10 cellular contexts compared by ENCODE assay signal in genomic region chr12:113056381-113056630, GRCh38. TPM values are rescaled to one million over a fixed set of nuclear protein-coding genes. Genes with fewer than 3 reads are reported as not detected.
DNase-seq lines count a peak whose midpoint lies in the region; ATAC-seq, FAIRE-seq and TF ChIP-seq lines count a peak whose summit lies in the region.
"Had no signal": no experiment of that assay in that cellular context is flagged by ENCODE, and none has a peak within 500 bp of the region (broad histone marks: within the 10 kb centered on the region; RNA-seq: fewer than 3 reads in every experiment).

No MANE protein-coding gene starts in this region.

- RAD21 ChIA-PET in GM12878 (lab: Charles Lee; ENCODE audit: unreplicated experiment): interaction anchor here (0.7 to 0.8 kb wide), 2 partner anchors 37 to 43 kb away, joined by 3 read pairs; no protein-coding TSS in a partner anchor

- BruUV-seq in mammary epithelial cell (replicated peaks; lab: Mats Ljungman, UMichigan) (no TSS peak), GM12878 (replicated peaks; lab: Mats Ljungman, UMichigan) (no TSS peak)

- POLR2A ChIA-PET in GM12878 (lab: Charles Lee): interaction anchor here (1.1 to 1.2 kb wide), 2 partner anchors 26 to 34 kb away, joined by 3 to 4 read pairs; no protein-coding TSS in a partner anchor

- H2AFZ ChIP-seq in mammary epithelial cell (ENCODE audit: low read depth, low read length): no peak overlapping the region
- no peak overlapping the region for H2AFZ ChIP-seq in GM12878 (ENCODE audit: control insufficient read depth, low read depth, low read length)

- DNase-seq in breast epithelium (ENCODE audit: low spot score in 2 of 2): no peak
- no peak for DNase-seq in mammary epithelial cell
- no peak for DNase-seq in GM12878 (ENCODE audit: low read depth, low spot score)
- no peak for DNase-seq in tibial artery
- no peak for DNase-seq in cerebellar cortex (ENCODE audit: low spot score)
- no peak for DNase-seq in H54 (ENCODE audit: insufficient read length, low spot score)
- DNase-seq in SKM-1 (lab: John Stamatoyannopoulos, UW; ENCODE audit: unreplicated experiment): no peak
- DNase-seq: islet precursor cell, NCI-H1417 treated with DMSO at 0.1 percent for 48 hours had no signal

- TF ChIP-seq CTCF in breast epithelium (IDR thresholded peaks at IDR 0.05) (no peak), mammary epithelial cell (conservative IDR thresholded peaks at IDR 0.05 in 1 of 2, IDR thresholded peaks at IDR 0.05 in 1 of 2; ENCODE audit: extremely low read depth in 1 of 2, insufficient read depth in 1 of 2, low read depth in 1 of 2, low read length in 2 of 2) (no peak), GM12878 (IDR thresholded peaks at IDR 0.05 in 2 of 3, conservative IDR thresholded peaks at IDR 0.05 in 1 of 3; ENCODE audit: control insufficient read depth in 2 of 3, extremely low read depth in 1 of 3, insufficient read depth in 1 of 3, low read depth in 3 of 3, low read length in 3 of 3) (no peak), tibial artery (IDR thresholded peaks at IDR 0.05) (no peak)

- SMC1A ChIA-PET in GM12878 (lab: Charles Lee; ENCODE audit: uncharacterized antibody, unreplicated experiment): interaction anchor here (3.0 to 17.0 kb wide), 2 partner anchors 12 to 38 kb away, joined by 7 to 416 read pairs; no protein-coding TSS in a partner anchor

- FAIRE-seq in GM12878 (lab: Jason Lieb, UNC) (no peak), H54 (lab: Jason Lieb, UNC) (no peak)

- H3K79me2 ChIP-seq in mammary epithelial cell (ENCODE audit: insufficient read depth, low read length) (no peaks in the 10 kb centered on the region), GM12878 (ENCODE audit: control insufficient read depth, insufficient read depth, low read length) (peaks cover 7% of the 10 kb centered on the region)

- ATAC-seq in GM12878: no peak; the same call in 2 of the 3 replicates

- WGBS in mammary epithelial cell (ENCODE audit: low coverage, missing lambda C conversion rate): no CpG with 5 or more reads among the region's 8 CpGs
- WGBS in GM12878 (ENCODE audit: insufficient coverage, insufficient replicate concordance, low lambda C conversion rate, missing lambda C conversion rate): 20% methylated on average over 4 of the region's 8 CpGs
- 26 to 60% methylated on average over 1 to 8 of the region's 8 CpGs for WGBS in mesodermal cell (ENCODE audit: insufficient coverage in 2 of 2), 2 experiments

- TF ChIP-seq EP300 in GM12878 (IDR thresholded peaks at IDR 0.05; ENCODE audit: borderline replicate concordance in 1 of 2, control insufficient read depth in 1 of 2, low read depth in 2 of 2, low read length in 2 of 2): no peak

- H3K36me3 ChIP-seq in breast epithelium: no peaks in the 10 kb centered on the region
- H3K36me3 ChIP-seq in mammary epithelial cell (ENCODE audit: insufficient read depth, low read length): no peaks in the 10 kb centered on the region
- H3K36me3 ChIP-seq in GM12878 (ENCODE audit: control insufficient read depth in 2 of 2, insufficient read depth in 2 of 2, low read length in 1 of 2): no peaks in the 10 kb centered on the region
- H3K36me3 ChIP-seq in mesodermal cell (ENCODE audit: control insufficient read depth, insufficient read depth, low read length): no peaks in the 10 kb centered on the region
- H3K36me3 ChIP-seq in tibial artery: no peaks in the 10 kb centered on the region

- dilution Hi-C loops in mammary epithelial cell (cut with HindIII; ENCODE audit: low sequenced_read_pairs): no loop called here

- H3K4me3 ChIP-seq in breast epithelium: peak overlapping the region; percentile 58 to 84 (median 59)
- H3K4me3 ChIP-seq in mammary epithelial cell (replicated peaks in 1 of 3; ENCODE audit: insufficient read depth in 1 of 3, low read depth in 2 of 3, low read length in 3 of 3): no peak overlapping the region
- peak overlapping the region; percentile 62; the same call in 1 of the 2 replicates for H3K4me3 ChIP-seq in GM12878
- H3K4me3 ChIP-seq in mesodermal cell (ENCODE audit: extremely low read depth, insufficient read depth, low read length, poor library complexity, severe bottlenecking): peak overlapping the region; percentile 39
- H3K4me3 ChIP-seq in tibial artery: peak overlapping the region; percentile 31 to 48

- CTCF ChIA-PET in mammary epithelial cell (lab: Charles Lee; ENCODE audit: low non-redundant PET) (no interaction called here), GM12878 (lab: Yijun Ruan, JAX) (interaction anchor here (0.7 to 3.4 kb wide), 3 partner anchors 33 to 42 kb away, joined by 3 to 18 read pairs (median 8); no protein-coding TSS in a partner anchor)

- H3K9me3 ChIP-seq in breast epithelium (no peaks in the 10 kb centered on the region), mammary epithelial cell (replicated peaks; ENCODE audit: insufficient read depth, low read length) (no peaks in the 10 kb centered on the region), GM12878 (replicated peaks; ENCODE audit: control insufficient read depth, insufficient read depth, low read length) (no peaks in the 10 kb centered on the region), mesodermal cell (ENCODE audit: control insufficient read depth, low read length) (no peaks in the 10 kb centered on the region), tibial artery (no peaks in the 10 kb centered on the region)

- no peak for TF ChIP-seq RAD21 in GM12878 (IDR thresholded peaks at IDR 0.05; ENCODE audit: insufficient read depth, low read depth, low read length)

- no peak for TF ChIP-seq POLR2A in breast epithelium (IDR thresholded peaks at IDR 0.05)
- TF ChIP-seq POLR2A in GM12878 (IDR thresholded peaks at IDR 0.05; ENCODE audit: low read depth, low read length): no peak
- TF ChIP-seq POLR2A in H54 (IDR thresholded peaks at IDR 0.05; ENCODE audit: low read depth, low read length): no peak

- intact Hi-C loops in breast epithelium (cut with DNase I; ENCODE audit: low total_unique reads) (no loop called here), mammary epithelial cell (cut with micrococcal nuclease) (no loop called here), GM12878 (cut with micrococcal nuclease; ENCODE audit: unreplicated experiment) (no loop called here), tibial artery (cut with DNase I; ENCODE audit: low total_unique reads) (no loop called here)

- H4K20me1 ChIP-seq in mammary epithelial cell (ENCODE audit: insufficient read depth, low read length) (no peaks in the 10 kb centered on the region), GM12878 (ENCODE audit: control insufficient read depth, insufficient read depth) (peaks cover 3% of the 10 kb centered on the region)

- H3K27me3 ChIP-seq in breast epithelium: peaks cover 0 to 7% of the 10 kb centered on the region in 2 donors
- H3K27me3 ChIP-seq in mammary epithelial cell (ENCODE audit: insufficient read depth, low read length): peaks cover 8% of the 10 kb centered on the region
- peaks cover 1 to 7% of the 10 kb centered on the region in 2 experiments; a peak in 3 of 4 replicates for H3K27me3 ChIP-seq in GM12878 (replicated peaks in 1 of 2; ENCODE audit: control insufficient read depth in 2 of 2, insufficient read depth in 2 of 2, low read length in 1 of 2)
- H3K27me3 ChIP-seq in tibial artery: peaks cover 0 to 77% of the 10 kb centered on the region in 2 donors

- no peak overlapping the region for H3K4me2 ChIP-seq in mammary epithelial cell (ENCODE audit: insufficient read depth, low read depth, low read length)
- peak overlapping the region; percentile 2; the same call in 1 of the 2 replicates for H3K4me2 ChIP-seq in GM12878 (ENCODE audit: control insufficient read depth, insufficient read depth)

- H3K27ac ChIP-seq in breast epithelium: peak overlapping the region in 1 of 2 donors; percentile 82
- H3K27ac ChIP-seq in mammary epithelial cell (ENCODE audit: insufficient read depth, low read depth, low read length): no peak overlapping the region
- H3K27ac ChIP-seq in GM12878 (ENCODE audit: control insufficient read depth, insufficient read depth): no peak overlapping the region
- H3K27ac ChIP-seq in mesodermal cell (ENCODE audit: low read depth, low read length, severe bottlenecking): no peak overlapping the region
- no peak overlapping the region for H3K27ac ChIP-seq in tibial artery

- H3K9ac ChIP-seq in mammary epithelial cell (ENCODE audit: insufficient read depth, low read length) (no peak overlapping the region), GM12878 (ENCODE audit: control insufficient read depth, insufficient read depth, low read length) (no peak overlapping the region)

- in situ Hi-C loops in mammary epithelial cell (cut with MboI; ENCODE audit: low sequenced_read_pairs in 2 of 2): no loop called here
- in situ Hi-C loops in GM12878 (cut with MboI): no loop called here

- H3K4me1 ChIP-seq in breast epithelium (no peaks in the 10 kb centered on the region), mammary epithelial cell (ENCODE audit: insufficient read depth, low read length) (no peaks in the 10 kb centered on the region), GM12878 (ENCODE audit: control insufficient read depth, insufficient read depth, low read length) (peaks cover 11% of the 10 kb centered on the region), mesodermal cell (ENCODE audit: control insufficient read depth, insufficient read depth, low read length, poor library complexity, severe bottlenecking) (no peaks in the 10 kb centered on the region), tibial artery (peaks cover 0 to 12% (median 12%) of the 10 kb centered on the region in 4 donors)

TF ChIP-seq in GM12878, 131 proteins besides CTCF, POLR2A, EP300 and RAD21 (continues in another document):
- TF ChIP-seq ZNF24 (IDR thresholded peaks at IDR 0.05): peak; percentile 59; the same call in 1 of the 2 replicates

RNA-seq across cellular contexts. Expression of gene DTX1, which starts 0.2 kb away (rescaled TPM):
- total RNA-seq in breast epithelium: 10 to 100 TPM in 2 of 3 donors, 1 to 10 TPM in 1; 7.9 to 46.6 (median 20.0) TPM
- under 1 TPM in 1 of 2 donors, not detected in 1; 0.09 TPM for total RNA-seq in mammary epithelial cell
- 0.01 TPM for polyA plus RNA-seq in mammary epithelial cell
- not detected for polyA minus RNA-seq in mammary epithelial cell
- total RNA-seq in GM12878 (2013; cell fraction: nucleolus; rRNA removed): 57.9 and 66.9 TPM in 2 replicates
- 0.87 and 0.96 TPM in 2 replicates for total RNA-seq in GM12878 (2014; rRNA removed)
- 0.37 and 0.49 TPM in 2 replicates for total RNA-seq in GM12878 (2014; rRNA removed; fragmentation: Illumina TruSeq; extraction: Trizol)
- 2.3 and 2.8 TPM in 2 replicates for total RNA-seq in GM12878 (2021)
- polyA plus RNA-seq in GM12878 (2011; ENCODE audit: low read depth): 5.6 TPM
- polyA plus RNA-seq in GM12878 (2011; rRNA removed): 0.62 and 0.83 TPM in 2 replicates
- polyA plus RNA-seq in GM12878 (2011; cell fraction: cytosol; rRNA removed): 1.3 and 1.5 TPM in 2 replicates
- 2.7 and 3.1 TPM in 2 replicates for polyA plus RNA-seq in GM12878 (2011; cell fraction: nucleus; rRNA removed)
- 10.3 and 12.9 TPM in 2 replicates for polyA plus RNA-seq in GM12878 (2012)
- 0.46 and 1.1 TPM in 2 replicates for polyA plus RNA-seq in GM12878 (2014; fragmentation: Illumina TruSeq; extraction: Trizol)
- under 1 TPM; 0.13 to 0.32 TPM for polyA plus RNA-seq in GM12878 (2014; fragmentation: Nextera tagmentation; extraction: Ambion mirVana)
- 1.2 and 1.3 TPM in 2 replicates for polyA plus RNA-seq in GM12878 (2014; rRNA removed)
- under 1 TPM; 0.09 to 0.33 TPM for polyA plus RNA-seq in GM12878 (2016; fragmentation: Nextera tagmentation; extraction: Ambion mirVana)
- polyA minus RNA-seq in GM12878 (2011; rRNA and poly(A)+ RNA removed): 0.88 and 1.3 TPM in 2 replicates
- 0.52 and 1.1 TPM in 2 replicates for polyA minus RNA-seq in GM12878 (2011; cell fraction: cytosol; rRNA and poly(A)+ RNA removed)
- polyA minus RNA-seq in GM12878 (2011; cell fraction: nucleus; rRNA and poly(A)+ RNA removed): 1.1 TPM in 2 replicates
- 12.2 TPM for polyA plus RNA-seq in mesodermal cell (2013, experiment 1 of 2)
- 5.7 TPM for polyA plus RNA-seq in mesodermal cell (2013, experiment 2 of 2)

Comparison
In these comparisons a context has a peak if more than half of its experiments do, and no peak if none do; other contexts are left out.
1. H3K4me3 ChIP-seq: peak in breast epithelium (3 of 3), GM12878 (single experiment), mesodermal cell (single experiment) and tibial artery (2 of 2); none in mammary epithelial cell (0 of 3).